ENCODE assay signal across 1 cellular context in the genomic region with DNA sequence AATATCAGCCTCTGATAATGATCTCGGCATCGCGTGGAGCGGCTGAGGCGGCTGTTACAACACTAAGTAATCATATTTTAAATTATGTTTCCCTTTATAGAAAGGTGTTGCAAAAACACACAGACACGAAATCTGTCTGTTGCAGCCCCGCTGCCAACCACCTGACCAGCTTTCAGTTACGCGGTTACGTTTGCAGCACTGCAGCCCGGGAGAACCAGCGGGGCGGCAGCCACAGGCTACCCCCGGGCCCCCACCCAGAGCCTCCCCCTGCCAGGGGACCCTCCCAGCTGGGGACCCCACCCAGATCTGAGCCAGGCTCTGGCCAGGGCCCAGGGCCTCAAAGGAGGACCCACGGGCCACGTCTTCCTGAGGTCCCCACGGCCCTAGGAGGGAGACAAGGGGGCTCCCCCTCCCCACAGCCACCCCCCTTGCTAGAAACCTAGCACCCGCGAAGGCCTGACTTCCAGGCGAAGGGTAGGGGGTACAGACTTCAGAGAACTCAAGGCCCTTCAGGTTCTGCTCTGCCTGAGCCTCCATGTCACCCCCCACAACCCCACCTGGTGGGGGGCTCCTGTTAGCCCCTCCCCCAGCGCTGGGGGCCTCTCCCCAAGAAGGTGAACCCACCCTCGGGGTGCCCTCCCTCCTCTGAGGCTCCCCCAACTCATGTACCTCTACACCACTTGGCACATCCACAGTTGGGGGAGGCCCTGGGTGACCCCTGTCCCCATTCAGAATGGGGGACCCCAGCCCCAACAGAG.
TF ChIP-seq lines count a peak whose summit lies in the region.

No MANE protein-coding gene starts in this region.

TF ChIP-seq in SK-N-SH treated with all-trans-retinoic acid at 6 μM for 48 hours, 23 proteins besides CTCF, POLR2A, EP300 and RAD21 (continued from another document):
- TF ChIP-seq, protein P1, sequence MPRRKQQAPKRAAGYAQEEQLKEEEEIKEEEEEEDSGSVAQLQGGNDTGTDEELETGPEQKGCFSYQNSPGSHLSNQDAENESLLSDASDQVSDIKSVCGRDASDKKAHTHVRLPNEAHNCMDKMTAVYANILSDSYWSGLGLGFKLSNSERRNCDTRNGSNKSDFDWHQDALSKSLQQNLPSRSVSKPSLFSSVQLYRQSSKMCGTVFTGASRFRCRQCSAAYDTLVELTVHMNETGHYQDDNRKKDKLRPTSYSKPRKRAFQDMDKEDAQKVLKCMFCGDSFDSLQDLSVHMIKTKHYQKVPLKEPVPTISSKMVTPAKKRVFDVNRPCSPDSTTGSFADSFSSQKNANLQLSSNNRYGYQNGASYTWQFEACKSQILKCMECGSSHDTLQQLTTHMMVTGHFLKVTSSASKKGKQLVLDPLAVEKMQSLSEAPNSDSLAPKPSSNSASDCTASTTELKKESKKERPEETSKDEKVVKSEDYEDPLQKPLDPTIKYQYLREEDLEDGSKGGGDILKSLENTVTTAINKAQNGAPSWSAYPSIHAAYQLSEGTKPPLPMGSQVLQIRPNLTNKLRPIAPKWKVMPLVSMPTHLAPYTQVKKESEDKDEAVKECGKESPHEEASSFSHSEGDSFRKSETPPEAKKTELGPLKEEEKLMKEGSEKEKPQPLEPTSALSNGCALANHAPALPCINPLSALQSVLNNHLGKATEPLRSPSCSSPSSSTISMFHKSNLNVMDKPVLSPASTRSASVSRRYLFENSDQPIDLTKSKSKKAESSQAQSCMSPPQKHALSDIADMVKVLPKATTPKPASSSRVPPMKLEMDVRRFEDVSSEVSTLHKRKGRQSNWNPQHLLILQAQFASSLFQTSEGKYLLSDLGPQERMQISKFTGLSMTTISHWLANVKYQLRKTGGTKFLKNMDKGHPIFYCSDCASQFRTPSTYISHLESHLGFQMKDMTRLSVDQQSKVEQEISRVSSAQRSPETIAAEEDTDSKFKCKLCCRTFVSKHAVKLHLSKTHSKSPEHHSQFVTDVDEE (CRISPR knock-in tag; IDR thresholded peaks at IDR 0.05): no peak
- no peak for TF ChIP-seq TOX (CRISPR knock-in tag; IDR thresholded peaks at IDR 0.05; ENCODE audit: borderline replicate concordance)
